In genomic region chr17:45270828-45271418, GRCh38 we compare ENCODE assay signal across 8 cellular contexts. TPM values are rescaled to one million over a fixed set of nuclear protein-coding genes. Genes with fewer than 3 reads are reported as not detected.
DNase-seq lines count a peak whose midpoint lies in the region; ATAC-seq and FAIRE-seq lines count a peak whose summit lies in the region.

No MANE protein-coding gene starts in this region.

- H3K27ac Mint-ChIP-seq in activated T-helper 2 cell treated with anti-CD3 and anti-CD28 coated beads, Interferon-gamma antibody, Interleukin-2, Interleukin-4, amounts not matched to agents 10 μg/mL and 5 μg/mL and 100 μg/mL, durations not matched to agents 14 hours and 24 hours and 36 hours, result peak overlapping the region; percentile 70
- H3K27ac Mint-ChIP-seq in stimulated activated memory B cell treated with anti-CD40 and anti-IgM and Interleukin-4, amounts not matched to agents 10 μg/mL and 1 μg/mL and 100 μg/mL, for 72 hours, result peak overlapping the region; percentile 44

- no peak overlapping the region for H3K4me3 Mint-ChIP-seq in activated T-helper 2 cell treated with anti-CD3 and anti-CD28 coated beads, Interferon-gamma antibody, Interleukin-2, Interleukin-4, amounts not matched to agents 10 μg/mL and 5 μg/mL and 100 μg/mL, durations not matched to agents 14 hours and 24 hours and 36 hours (ENCODE audit: low read depth)
- H3K4me3 Mint-ChIP-seq in stimulated activated memory B cell treated with anti-CD40 and anti-IgM and Interleukin-4, amounts not matched to agents 10 μg/mL and 1 μg/mL and 100 μg/mL, for 72 hours, result no peak overlapping the region

- peaks cover 78% of the 10 kb centered on the region for H3K36me3 Mint-ChIP-seq in activated T-helper 2 cell treated with anti-CD3 and anti-CD28 coated beads, Interferon-gamma antibody, Interleukin-2, Interleukin-4, amounts not matched to agents 10 μg/mL and 5 μg/mL and 100 μg/mL, durations not matched to agents 14 hours and 24 hours and 36 hours (ENCODE audit: low read depth)
- H3K36me3 Mint-ChIP-seq in stimulated activated memory B cell treated with anti-CD40 and anti-IgM and Interleukin-4, amounts not matched to agents 10 μg/mL and 1 μg/mL and 100 μg/mL, for 72 hours, result peaks cover 66% of the 10 kb centered on the region

- intact Hi-C loops in activated T-helper 2 cell treated with anti-CD3 and anti-CD28 coated beads, Interferon-gamma antibody, Interleukin-2, Interleukin-4, amounts not matched to agents 10 μg/mL and 5 μg/mL and 100 μg/mL, durations not matched to agents 14 hours and 24 hours and 36 hours (cut with micrococcal nuclease), result loop anchor here (2.0 kb wide), 2 partner anchors 42 to 52 kb away; no protein-coding TSS in a partner anchor

- H3K4me1 Mint-ChIP-seq in activated T-helper 2 cell treated with anti-CD3 and anti-CD28 coated beads, Interferon-gamma antibody, Interleukin-2, Interleukin-4, amounts not matched to agents 10 μg/mL and 5 μg/mL and 100 μg/mL, durations not matched to agents 14 hours and 24 hours and 36 hours (ENCODE audit: low read depth), result peaks cover 14% of the 10 kb centered on the region
- peaks cover 26% of the 10 kb centered on the region for H3K4me1 Mint-ChIP-seq in stimulated activated memory B cell treated with anti-CD40 and anti-IgM and Interleukin-4, amounts not matched to agents 10 μg/mL and 1 μg/mL and 100 μg/mL, for 72 hours

- no peaks in the 10 kb centered on the region for H3K27me3 Mint-ChIP-seq in activated T-helper 2 cell treated with anti-CD3 and anti-CD28 coated beads, Interferon-gamma antibody, Interleukin-2, Interleukin-4, amounts not matched to agents 10 μg/mL and 5 μg/mL and 100 μg/mL, durations not matched to agents 14 hours and 24 hours and 36 hours (ENCODE audit: low read depth)
- H3K27me3 Mint-ChIP-seq in stimulated activated memory B cell treated with anti-CD40 and anti-IgM and Interleukin-4, amounts not matched to agents 10 μg/mL and 1 μg/mL and 100 μg/mL, for 72 hours, result no peaks in the 10 kb centered on the region

- DNase-seq in COR-L47 (lab: John Stamatoyannopoulos, UW) (peak; percentile 16), NAMALWA (ENCODE audit: low spot score) (peak; percentile 45), iPS-NIHi7 (ENCODE audit: extremely low spot score) (peak; percentile 87), GM19239 (ENCODE audit: insufficient read length, low spot score) (no peak)
- peak; percentile 33 for DNase-seq in activated T-helper 2 cell treated with anti-CD3 and anti-CD28 coated beads, Interferon-gamma antibody, Interleukin-2, Interleukin-4, amounts not matched to agents 10 μg/mL and 5 μg/mL and 100 μg/mL, durations not matched to agents 14 hours and 24 hours and 36 hours (ENCODE audit: low spot score)

- ATAC-seq in stimulated activated memory B cell treated with anti-CD40 and anti-IgM and Interleukin-4, amounts not matched to agents 10 μg/mL and 1 μg/mL and 100 μg/mL, for 72 hours, result no peak
- ATAC-seq in HG03565 (IDR thresholded peaks at IDR 0.05; ENCODE audit: unreplicated experiment), result no peak
- ATAC-seq in GM21723 (IDR thresholded peaks at IDR 0.05; ENCODE audit: unreplicated experiment), result no peak

- FAIRE-seq in GM19239 (lab: Jason Lieb, UNC), result no peak

- no peaks in the 10 kb centered on the region for H3K9me3 Mint-ChIP-seq in activated T-helper 2 cell treated with anti-CD3 and anti-CD28 coated beads, Interferon-gamma antibody, Interleukin-2, Interleukin-4, amounts not matched to agents 10 μg/mL and 5 μg/mL and 100 μg/mL, durations not matched to agents 14 hours and 24 hours and 36 hours
- no peaks in the 10 kb centered on the region for H3K9me3 Mint-ChIP-seq in stimulated activated memory B cell treated with anti-CD40 and anti-IgM and Interleukin-4, amounts not matched to agents 10 μg/mL and 1 μg/mL and 100 μg/mL, for 72 hours

RNA-seq across cellular contexts. Expression of gene SPATA32, which starts 9.0 kb away (rescaled TPM):
- 0.37 and 0.67 TPM in 2 replicates for total RNA-seq in activated T-helper 2 cell treated with anti-CD3 and anti-CD28 coated beads, Interferon-gamma antibody, Interleukin-2, Interleukin-4, amounts not matched to agents 10 μg/mL and 5 μg/mL and 100 μg/mL, durations not matched to agents 14 hours and 24 hours and 36 hours

RNA-seq across cellular contexts. Expression of gene MAP3K14, which starts 45.9 kb away (rescaled TPM):
- 45.6 and 49.5 TPM in 2 replicates for total RNA-seq in activated T-helper 2 cell treated with anti-CD3 and anti-CD28 coated beads, Interferon-gamma antibody, Interleukin-2, Interleukin-4, amounts not matched to agents 10 μg/mL and 5 μg/mL and 100 μg/mL, durations not matched to agents 14 hours and 24 hours and 36 hours

RNA-seq across cellular contexts. Expression of gene FMNL1, which starts 49.2 kb away (rescaled TPM):
- total RNA-seq in activated T-helper 2 cell treated with anti-CD3 and anti-CD28 coated beads, Interferon-gamma antibody, Interleukin-2, Interleukin-4, amounts not matched to agents 10 μg/mL and 5 μg/mL and 100 μg/mL, durations not matched to agents 14 hours and 24 hours and 36 hours, result 469 and 475 TPM in 2 replicates
